Comparison of ENCODE assay signal across 8 cellular contexts in genomic region chr1:1599919-1600860, GRCh38. TPM values are rescaled to one million over a fixed set of nuclear protein-coding genes. Genes with fewer than 3 reads are reported as not detected.
A peak's percentile ranks its signal among the peaks of the same experiment; 100 is the strongest.
DNase-seq lines count a peak whose midpoint lies in the region; ATAC-seq, FAIRE-seq and TF ChIP-seq lines count a peak whose summit lies in the region.

Gene FNDC10 (minus strand): TSS chr1:1600135. CDS start chr1:1600015, 120 bp downstream.

- H3K27me3 ChIP-seq in WERI-Rb-1 (ENCODE audit: insufficient read depth, low read depth, severe bottlenecking) (no peaks in the 10 kb centered on the region), heart left ventricle (peaks cover 6 to 61% (median 24%) of the 10 kb centered on the region in 9 donors), small intestine (ENCODE audit: control insufficient read depth in 2 of 2, insufficient read depth in 2 of 2, low read length in 2 of 2) (peaks cover 5 to 6% of the 10 kb centered on the region in 2 donors)

- H3K4me1 ChIP-seq in heart left ventricle (peaks cover 0 to 31% (median 11%) of the 10 kb centered on the region in 12 donors), small intestine (ENCODE audit: control insufficient read depth in 2 of 2, insufficient read depth in 1 of 2, low read depth in 1 of 2, low read length in 1 of 2) (no peaks in the 10 kb centered on the region)

- no peak for TF ChIP-seq CTCF in WERI-Rb-1 (IDR thresholded peaks at IDR 0.05; ENCODE audit: low read depth, low read length)
- no peak for TF ChIP-seq CTCF in heart left ventricle (IDR thresholded peaks at IDR 0.05)

- intact Hi-C loops in heart left ventricle (cut with DNase I): no loop called here

- H3K27ac ChIP-seq in WERI-Rb-1 (no peak within 1 kb of the TSS), heart left ventricle (no peak within 1 kb of the TSS), small intestine (ENCODE audit: low read depth in 1 of 2, low read length in 1 of 2) (no peak within 1 kb of the TSS)

- TF ChIP-seq POLR2A in heart left ventricle (IDR thresholded peaks at IDR 0.05): no peak

- H3K4me3 ChIP-seq in WERI-Rb-1 (ENCODE audit: low read depth, low read length): peak within 1 kb of the TSS; percentile 76
- H3K4me3 ChIP-seq in heart left ventricle: peak within 1 kb of the TSS; percentile 19 to 57 (median 43)
- peak within 1 kb of the TSS; percentile 39 to 70 for H3K4me3 ChIP-seq in small intestine (ENCODE audit: low read depth in 1 of 2, low read length in 2 of 2)

- DNase-seq in NCI-H146 (lab: John Stamatoyannopoulos, UW) (peak; percentile 28), NCI-H146 treated with DMSO at 0.1 percent for 48 hours (lab: John Stamatoyannopoulos, UW; ENCODE audit: unreplicated experiment) (no peak), WERI-Rb-1 (peak; percentile 18), heart left ventricle (peak in 2 of 5 donors; percentile 19 to 48), small intestine (no peak)

- 2 to 17% (median 6%) methylated on average over 18 to 127 of the region's 127 CpGs for WGBS in heart left ventricle, 4 donors
- WGBS in small intestine, 3 donors: 3 to 10% (median 5%) methylated on average over 54 to 127 of the region's 127 CpGs

- H3K36me3 ChIP-seq in WERI-Rb-1 (no peaks in the 10 kb centered on the region), heart left ventricle (no peaks in the 10 kb centered on the region), small intestine (ENCODE audit: control insufficient read depth in 2 of 2, insufficient read depth in 2 of 2, low read length in 2 of 2) (no peaks in the 10 kb centered on the region)

- ATAC-seq in heart left ventricle (no peak), HG03025 (IDR thresholded peaks at IDR 0.05; ENCODE audit: low FRiP score, unreplicated experiment) (no peak), GM21619 (IDR thresholded peaks at IDR 0.05; ENCODE audit: unreplicated experiment) (no peak), HG03045 (IDR thresholded peaks at IDR 0.05; ENCODE audit: unreplicated experiment) (no peak)

- FAIRE-seq in small intestine (lab: Jason Lieb, UNC): no peak

- H3K9me3 ChIP-seq in WERI-Rb-1 (ENCODE audit: severe bottlenecking) (no peaks in the 10 kb centered on the region), heart left ventricle (no peaks in the 10 kb centered on the region), small intestine (ENCODE audit: control insufficient read depth, low read depth) (no peaks in the 10 kb centered on the region)

RNA-seq across cellular contexts. Expression of gene FNDC10, which starts in this region (rescaled TPM):
- 1 to 10 TPM; 1.9 to 6.7 (median 3.6) TPM for total RNA-seq in heart left ventricle
- polyA plus RNA-seq in heart left ventricle: 1 to 10 TPM; 1.1 to 4.6 TPM
- 1 to 10 TPM in 2 of 3 donors, under 1 TPM in 1; 0.54 to 2.9 (median 2.2) TPM for polyA plus RNA-seq in small intestine

Comparison
In these comparisons a context has a peak if more than half of its experiments do, and no peak if none do; other contexts are left out.
1. DNase-seq: peak in NCI-H146 (single experiment) and WERI-Rb-1 (single experiment); none in NCI-H146 treated with DMSO at 0.1 percent for 48 hours (single experiment) and small intestine (single experiment).
2. Peak in every context shown above with its lines, with median percentiles within 50 percentile points of each other: H3K4me3 ChIP-seq.